ENCODE assay signal across 1 cellular context in genomic region chr7:20219446-20220292, GRCh38.
TF ChIP-seq lines count a peak whose summit lies in the region.

No MANE protein-coding gene starts in this region.

TF ChIP-seq in HepG2, 621 proteins besides CTCF, POLR2A, EP300 and RAD21 (continued from another document):
- TF ChIP-seq ZBTB2 (CRISPR knock-in tag; IDR thresholded peaks at IDR 0.05; ENCODE audit: low read depth) (no peak), JUN (CRISPR knock-in tag; IDR thresholded peaks at IDR 0.05) (peak; percentile 92), SOX5 (CRISPR knock-in tag; IDR thresholded peaks at IDR 0.05; ENCODE audit: borderline replicate concordance) (peak; percentile 92; the same call in 1 of the 2 replicates), ZFP91 (CRISPR knock-in tag; IDR thresholded peaks at IDR 0.05; ENCODE audit: borderline replicate concordance) (peak; percentile 77; the same call in 1 of the 2 replicates), NBN (conservative IDR thresholded peaks at IDR 0.05) (no peak), ZKSCAN1 (IDR thresholded peaks at IDR 0.05; ENCODE audit: low read length) (peak; percentile 74; the same call in 1 of the 2 replicates), ZFY (CRISPR knock-in tag; IDR thresholded peaks at IDR 0.05) (peak; percentile 65), EZH2 (conservative IDR thresholded peaks at IDR 0.05; ENCODE audit: low read depth, low read length) (no peak), ETS1 (CRISPR knock-in tag; IDR thresholded peaks at IDR 0.05) (no peak), ZNF44 (CRISPR knock-in tag; IDR thresholded peaks at IDR 0.05) (peak; percentile 65), ZNF33A (CRISPR knock-in tag; IDR thresholded peaks at IDR 0.05; ENCODE audit: borderline replicate concordance) (peak; percentile 47; the same call in 1 of the 2 replicates), ZSCAN29 (CRISPR knock-in tag; conservative IDR thresholded peaks at IDR 0.05) (0 out of 2 replicates have a peak, but pooled peaks have one; percentile 73), ZNF564 (CRISPR knock-in tag; IDR thresholded peaks at IDR 0.05) (peak; percentile 29; the same call in 1 of the 2 replicates), ZNF282 (IDR thresholded peaks at IDR 0.05; ENCODE audit: partially characterized antibody) (no peak), ZNF432 (CRISPR knock-in tag; IDR thresholded peaks at IDR 0.05; ENCODE audit: borderline replicate concordance) (no peak), PHF20 (CRISPR knock-in tag; IDR thresholded peaks at IDR 0.05) (peak; percentile 71), ZNF83 (CRISPR knock-in tag; IDR thresholded peaks at IDR 0.05; ENCODE audit: borderline replicate concordance) (no peak), ARNTL (CRISPR knock-in tag; IDR thresholded peaks at IDR 0.05) (no peak), AHR (CRISPR knock-in tag; IDR thresholded peaks at IDR 0.05) (no peak), ZNF616 (CRISPR knock-in tag; IDR thresholded peaks at IDR 0.05; ENCODE audit: low read depth) (no peak), GATAD1 (CRISPR knock-in tag; IDR thresholded peaks at IDR 0.05) (peak; percentile 35; the same call in 1 of the 2 replicates), KDM4B (CRISPR knock-in tag; IDR thresholded peaks at IDR 0.05) (no peak), EEA1 (CRISPR knock-in tag; IDR thresholded peaks at IDR 0.05; ENCODE audit: borderline replicate concordance) (no peak), ZNF574 (CRISPR knock-in tag; IDR thresholded peaks at IDR 0.05) (peak; percentile 88), ZNF326 (CRISPR knock-in tag; IDR thresholded peaks at IDR 0.05; ENCODE audit: borderline replicate concordance) (no peak), ZNF547 (CRISPR knock-in tag; IDR thresholded peaks at IDR 0.05) (no peak; the same call in 1 of the 2 replicates), ZNF331 (CRISPR knock-in tag; IDR thresholded peaks at IDR 0.05) (peak; percentile 91), BRD4 (CRISPR knock-in tag; IDR thresholded peaks at IDR 0.05) (no peak; the same call in 1 of the 2 replicates), PLSCR1 (CRISPR knock-in tag; IDR thresholded peaks at IDR 0.05; ENCODE audit: borderline replicate concordance) (no peak; the same call in 1 of the 2 replicates), NCOA2 (CRISPR knock-in tag; IDR thresholded peaks at IDR 0.05) (peak; percentile 94), ZNF761 (CRISPR knock-in tag; conservative IDR thresholded peaks at IDR 0.05) (peak; percentile 61; the same call in 1 of the 2 replicates), ZNF281 (CRISPR knock-in tag; IDR thresholded peaks at IDR 0.05; ENCODE audit: borderline replicate concordance) (peak; percentile 74; the same call in 1 of the 2 replicates)
- TF ChIP-seq, protein P1, sequence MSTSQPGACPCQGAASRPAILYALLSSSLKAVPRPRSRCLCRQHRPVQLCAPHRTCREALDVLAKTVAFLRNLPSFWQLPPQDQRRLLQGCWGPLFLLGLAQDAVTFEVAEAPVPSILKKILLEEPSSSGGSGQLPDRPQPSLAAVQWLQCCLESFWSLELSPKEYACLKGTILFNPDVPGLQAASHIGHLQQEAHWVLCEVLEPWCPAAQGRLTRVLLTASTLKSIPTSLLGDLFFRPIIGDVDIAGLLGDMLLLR (CRISPR knock-in tag; IDR thresholded peaks at IDR 0.05), result no peak
- TF ChIP-seq, protein P2, sequence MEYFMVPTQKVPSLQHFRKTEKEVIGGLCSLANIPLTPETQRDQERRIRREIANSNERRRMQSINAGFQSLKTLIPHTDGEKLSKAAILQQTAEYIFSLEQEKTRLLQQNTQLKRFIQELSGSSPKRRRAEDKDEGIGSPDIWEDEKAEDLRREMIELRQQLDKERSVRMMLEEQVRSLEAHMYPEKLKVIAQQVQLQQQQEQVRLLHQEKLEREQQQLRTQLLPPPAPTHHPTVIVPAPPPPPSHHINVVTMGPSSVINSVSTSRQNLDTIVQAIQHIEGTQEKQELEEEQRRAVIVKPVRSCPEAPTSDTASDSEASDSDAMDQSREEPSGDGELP (IDR thresholded peaks at IDR 0.05; ENCODE audit: borderline replicate concordance, low read depth), result peak; percentile 100
